ENCODE assay signal across 17 cellular contexts in the genomic region with DNA sequence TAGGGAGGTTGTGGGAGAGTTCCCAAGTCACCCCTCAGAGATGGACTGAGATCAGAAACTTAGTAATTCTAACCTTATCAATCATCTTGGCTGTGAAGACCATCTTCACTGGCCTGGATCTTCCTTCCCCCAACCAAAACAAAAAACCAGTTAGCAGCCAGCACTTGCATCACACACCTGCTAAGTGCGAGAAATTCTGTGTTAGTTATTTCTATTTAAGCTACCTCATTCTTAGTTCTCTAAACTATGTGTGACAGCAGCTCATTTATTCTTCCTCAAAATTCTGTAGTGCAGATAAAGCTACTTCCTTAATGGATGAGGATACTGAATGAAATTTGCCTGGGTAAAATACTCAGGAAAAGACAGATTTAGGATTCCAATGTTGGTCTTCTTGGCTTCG. TPM values are rescaled to one million over a fixed set of nuclear protein-coding genes. Genes with fewer than 3 reads are reported as not detected.
DNase-seq lines count a peak whose midpoint lies in the region; ATAC-seq and TF ChIP-seq lines count a peak whose summit lies in the region.
"Had no signal": no experiment of that assay in that cellular context is flagged by ENCODE, and none has a peak within 500 bp of the region (broad histone marks: within the 10 kb centered on the region; RNA-seq: fewer than 3 reads in every experiment).

No MANE protein-coding gene starts in this region.

- peak; percentile 4 for ATAC-seq in activated CD4-positive, alpha-beta T cell treated with anti-CD3 and anti-CD28 coated beads for 36 hours
- no peak for ATAC-seq in HG02970 (IDR thresholded peaks at IDR 0.05; ENCODE audit: low FRiP score, unreplicated experiment)

- H3K9me3 ChIP-seq in Loucy (ENCODE audit: insufficient read depth, low read depth, low read length) (no peaks in the 10 kb centered on the region), spleen (no peaks in the 10 kb centered on the region), HAP-1 (no peaks in the 10 kb centered on the region)
- H3K9me3 ChIP-seq: ovary, thyroid gland had no signal

- H3K36me3 Mint-ChIP-seq in activated CD4-positive, alpha-beta T cell treated with anti-CD3 and anti-CD28 coated beads for 36 hours (ENCODE audit: low read depth), result peaks cover 6% of the 10 kb centered on the region
- peaks cover 7% of the 10 kb centered on the region for H3K36me3 Mint-ChIP-seq in activated naive CD8-positive, alpha-beta T cell
- H3K36me3 Mint-ChIP-seq in nephron progenitor cell (ENCODE audit: low read depth), result no peaks in the 10 kb centered on the region

- no peaks in the 10 kb centered on the region for H3K9me2 ChIP-seq in Loucy (replicated peaks; ENCODE audit: low read depth, low read length)

- H2AFZ ChIP-seq in Loucy (ENCODE audit: low read length), result 0 out of 2 replicates have a peak overlapping the region, but pooled peaks have one; percentile 54
- H2AFZ ChIP-seq: GM23248 had no signal

- H3K4me3 ChIP-seq in Loucy (ENCODE audit: low read length, poor library complexity, severe bottlenecking) (peak overlapping the region; percentile 11), spleen (peak overlapping the region in 1 of 8 donors; percentile 52), HAP-1 (no peak overlapping the region)
- H3K4me3 ChIP-seq: cardiac muscle cell, GM23248, ovary, SJSA1, thyroid gland had no signal

- H3K27ac Mint-ChIP-seq in activated CD4-positive, alpha-beta T cell treated with anti-CD3 and anti-CD28 coated beads for 36 hours, result peak overlapping the region; percentile 94
- H3K27ac Mint-ChIP-seq in activated naive CD8-positive, alpha-beta T cell, result peak overlapping the region; percentile 97
- no peak overlapping the region for H3K27ac Mint-ChIP-seq in nephron progenitor cell

- intact Hi-C loops in activated CD4-positive, alpha-beta T cell treated with anti-CD3 and anti-CD28 coated beads for 36 hours (cut with DNase I, micrococcal nuclease), result loop anchor here (1.0 to 2.0 kb wide), 3 partner anchors 14 to 46 kb away; no protein-coding TSS in a partner anchor
- intact Hi-C loops in spleen (cut with DNase I; ENCODE audit: low total_unique reads), result no loop called here

- no peaks in the 10 kb centered on the region for H4K20me1 ChIP-seq in Loucy (ENCODE audit: insufficient read depth, low read length, poor library complexity, severe bottlenecking)

- H3K4me3 Mint-ChIP-seq in activated CD4-positive, alpha-beta T cell treated with anti-CD3 and anti-CD28 coated beads for 36 hours, result peak overlapping the region; percentile 35
- H3K4me3 Mint-ChIP-seq in activated naive CD8-positive, alpha-beta T cell, result peak overlapping the region; percentile 74
- H3K4me3 Mint-ChIP-seq in nephron progenitor cell, result no peak overlapping the region

- peak overlapping the region; percentile 42 for H3K4me2 ChIP-seq in Loucy (ENCODE audit: low read depth, low read length, poor library complexity, severe bottlenecking)

- H3K27me3 Mint-ChIP-seq in activated CD4-positive, alpha-beta T cell treated with anti-CD3 and anti-CD28 coated beads for 36 hours, result no peaks in the 10 kb centered on the region
- no peaks in the 10 kb centered on the region for H3K27me3 Mint-ChIP-seq in activated naive CD8-positive, alpha-beta T cell
- peaks cover 35% of the 10 kb centered on the region for H3K27me3 Mint-ChIP-seq in nephron progenitor cell (ENCODE audit: low read depth, poor library complexity)

- POLR2A ChIA-PET in activated CD4-positive, alpha-beta T cell treated with anti-CD3 and anti-CD28 coated beads for 36 hours (lab: Charles Lee), result interaction anchor here (0.7 to 1.7 kb wide), 6 partner anchors 15 to 34 kb away, joined by 3 to 8 read pairs (median 4); a partner anchor contains a TSS

- CTCF ChIA-PET in activated CD4-positive, alpha-beta T cell treated with anti-CD3 and anti-CD28 coated beads for 36 hours (lab: Charles Lee), result interaction anchor here (0.6 to 2.7 kb wide), 18 partner anchors 10 to 998 kb away, joined by 3 to 13 read pairs (median 4); a partner anchor contains a TSS

- 35 to 58% (median 55%) methylated on average over 2 of the region's 2 CpGs for WGBS in spleen, 5 donors

- H3K4me1 ChIP-seq in Loucy (ENCODE audit: insufficient read depth, low read length, poor library complexity, severe bottlenecking) (peaks cover 24% of the 10 kb centered on the region), spleen (peaks cover 10 to 72% (median 43%) of the 10 kb centered on the region in 6 donors), HAP-1 (no peaks in the 10 kb centered on the region)
- H3K4me1 ChIP-seq: SJSA1, thyroid gland had no signal

- DNase-seq in activated CD4-positive, alpha-beta T cell treated with anti-CD3 and anti-CD28 coated beads for 36 hours, result no peak
- DNase-seq in activated CD4-positive, alpha-beta T cell treated with anti-CD3 and anti-CD28 coated beads for 1 hour, result no peak
- DNase-seq in spleen (no peak), nephron progenitor cell (no peak), HAP-1 (ENCODE audit: low spot score in 2 of 2) (no peak)
- DNase-seq: GM23248, kidney, NCI-H2227 treated with DMSO at 0.1 percent for 48 hours, ovary, thyroid gland had no signal

- no peaks in the 10 kb centered on the region for H3F3A ChIP-seq in Loucy (ENCODE audit: low read depth)

- no peak for TF ChIP-seq CTCF in Loucy (conservative IDR thresholded peaks at IDR 0.05; ENCODE audit: low read length)
- no peak for TF ChIP-seq CTCF in spleen (IDR thresholded peaks at IDR 0.05 in 8 of 11, conservative IDR thresholded peaks at IDR 0.05 in 3 of 11)
- no peak for TF ChIP-seq CTCF in nephron progenitor cell (IDR thresholded peaks at IDR 0.05)

- TF ChIP-seq POLR2A in spleen (IDR thresholded peaks at IDR 0.05), result no peak

- H3K4me1 Mint-ChIP-seq in activated CD4-positive, alpha-beta T cell treated with anti-CD3 and anti-CD28 coated beads for 36 hours, result peaks cover 99% of the 10 kb centered on the region
- H3K4me1 Mint-ChIP-seq in activated naive CD8-positive, alpha-beta T cell (ENCODE audit: low read depth), result peaks cover 100% of the 10 kb centered on the region
- H3K4me1 Mint-ChIP-seq in nephron progenitor cell, result no peaks in the 10 kb centered on the region

- no peaks in the 10 kb centered on the region for H3K36me3 ChIP-seq in Loucy (ENCODE audit: insufficient read depth, low read length)
- H3K36me3 ChIP-seq in spleen, result no peaks in the 10 kb centered on the region
- no peaks in the 10 kb centered on the region for H3K36me3 ChIP-seq in HAP-1 (replicated peaks)
- H3K36me3 ChIP-seq: cardiac muscle cell, ovary, SJSA1, thyroid gland had no signal

- peak overlapping the region; percentile 29 for H3K9ac ChIP-seq in Loucy (ENCODE audit: low read depth, low read length, poor library complexity, severe bottlenecking)
- H3K9ac ChIP-seq: GM23248 had no signal

- no peaks in the 10 kb centered on the region for H3K79me2 ChIP-seq in Loucy (ENCODE audit: insufficient read depth, low read length)

- H3K9me3 Mint-ChIP-seq in activated CD4-positive, alpha-beta T cell treated with anti-CD3 and anti-CD28 coated beads for 36 hours (ENCODE audit: low read depth), result peaks cover 6% of the 10 kb centered on the region
- H3K9me3 Mint-ChIP-seq in activated naive CD8-positive, alpha-beta T cell (ENCODE audit: low read depth), result no peaks in the 10 kb centered on the region
- H3K9me3 Mint-ChIP-seq in nephron progenitor cell, result no peaks in the 10 kb centered on the region

- in situ Hi-C loops in HAP-1 (cut with MboI; ENCODE audit: low sequenced_read_pairs), result no loop called here

- H3K27ac ChIP-seq in spleen, result peak overlapping the region; percentile 79 to 95 (median 92)
- H3K27ac ChIP-seq: cardiac muscle cell, GM23248, ovary, SJSA1, thyroid gland had no signal

- no peaks in the 10 kb centered on the region for H3K27me3 ChIP-seq in Loucy (ENCODE audit: insufficient read depth, low read length, poor library complexity, severe bottlenecking)
- H3K27me3 ChIP-seq in spleen (replicated peaks in 1 of 7), result no peaks in the 10 kb centered on the region
- H3K27me3 ChIP-seq in HAP-1 (ENCODE audit: low read depth), result peaks cover 3% of the 10 kb centered on the region
- H3K27me3 ChIP-seq: cardiac muscle cell, ovary, SJSA1, thyroid gland had no signal

RNA-seq across cellular contexts. Expression of a gene that starts 18.2 kb away (rescaled TPM):
- total RNA-seq in activated CD4-positive, alpha-beta T cell treated with anti-CD3 and anti-CD28 coated beads for 36 hours, result 10 to 100 TPM; 44.8 to 51.0 TPM
- 10 to 100 TPM; 39.6 to 63.9 (median 49.2) TPM for total RNA-seq in spleen
- 10 to 100 TPM; 13.6 to 21.9 (median 15.7) TPM for polyA plus RNA-seq in spleen
- total RNA-seq: A673, cardiac muscle cell, GM23248, LHCN-M2 had no signal
- polyA plus RNA-seq: cardiac muscle cell, GM23248 had no signal
